ENCODE assay signal across 14 cellular contexts in the genomic region with DNA sequence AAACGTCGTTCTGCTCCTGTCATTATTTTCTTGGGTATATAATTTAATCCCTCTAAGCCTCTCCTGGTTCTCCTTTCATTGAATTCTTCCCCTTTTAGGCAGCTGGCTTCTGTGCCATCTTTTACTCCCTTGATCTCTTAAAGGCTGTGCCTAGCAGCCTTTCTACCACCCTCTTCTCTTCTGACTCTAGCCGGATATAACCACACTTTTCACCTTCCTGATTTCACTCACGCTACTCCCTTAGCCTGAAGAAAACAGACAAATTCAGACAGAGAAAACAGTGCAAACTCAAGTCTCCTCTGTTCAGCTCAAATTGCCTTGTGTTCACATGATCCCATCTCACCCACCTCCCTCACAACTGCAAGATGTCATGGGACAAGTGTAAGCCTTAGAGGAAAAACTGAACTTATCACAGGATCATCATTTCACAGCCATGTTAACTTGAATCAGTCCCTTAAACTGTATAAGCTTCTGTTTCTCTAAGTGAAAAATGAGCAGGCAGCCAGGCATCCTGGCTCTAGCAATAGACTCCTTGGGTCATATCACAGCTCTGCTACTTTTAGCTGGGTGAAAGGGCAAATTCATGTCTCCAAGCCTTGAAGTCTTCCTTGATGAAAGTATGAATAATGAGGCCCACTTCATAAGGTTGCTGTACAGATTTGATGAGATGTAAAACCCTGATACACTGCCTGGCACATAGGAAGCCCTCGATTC.
DNase-seq lines count a peak whose midpoint lies in the region; ATAC-seq and TF ChIP-seq lines count a peak whose summit lies in the region.
"Had no signal": no experiment of that assay in that cellular context is flagged by ENCODE, and none has a peak within 500 bp of the region (broad histone marks: within the 10 kb centered on the region; RNA-seq: fewer than 3 reads in every experiment).

No MANE protein-coding gene starts in this region.

- DNase-seq in GM23338 (ENCODE audit: low spot score) (no peak), NOMO-1 treated with DMSO at 0.1 percent for 48 hours (lab: John Stamatoyannopoulos, UW; ENCODE audit: unreplicated experiment) (peak; percentile 79), MM.1S (no peak), OCI-M2 (lab: John Stamatoyannopoulos, UW; ENCODE audit: unreplicated experiment) (no peak), NCI-H1417 treated with DMSO at 0.1 percent for 48 hours (lab: John Stamatoyannopoulos, UW) (no peak)
- no peak for DNase-seq in naive thymus-derived CD4-positive, alpha-beta T cell
- no peak for DNase-seq in activated T-cell treated with anti-CD3 and anti-CD28 coated beads, Interleukin-2, amount 50 U/mL, for 24 hours
- DNase-seq: adrenal gland, NCI-H1048, NCI-H82, upper lobe of left lung had no signal

- H3F3A ChIP-seq in GM23338 (replicated peaks; ENCODE audit: low read depth) (no peaks in the 10 kb centered on the region), MM.1S (ENCODE audit: insufficient read depth, low read length) (no peaks in the 10 kb centered on the region)

- H3K27me3 ChIP-seq in GM23338 (ENCODE audit: insufficient read depth) = no peaks in the 10 kb centered on the region
- no peaks in the 10 kb centered on the region for H3K27me3 ChIP-seq in naive thymus-derived CD4-positive, alpha-beta T cell (ENCODE audit: control insufficient read depth in 2 of 2, insufficient read depth in 2 of 2, low read length in 2 of 2)
- H3K27me3 ChIP-seq in MM.1S (replicated peaks; ENCODE audit: insufficient read depth, low read length) = no peaks in the 10 kb centered on the region
- H3K27me3 ChIP-seq: adrenal gland, upper lobe of left lung had no signal

- H3K27ac ChIP-seq in GM23338 (ENCODE audit: low read depth) (no peak overlapping the region), MM.1S (ENCODE audit: low read length) (no peak overlapping the region)
- no peak overlapping the region for H3K27ac ChIP-seq in naive thymus-derived CD4-positive, alpha-beta T cell (ENCODE audit: low read depth, low read length)
- H3K27ac ChIP-seq: adrenal gland had no signal

- no peak overlapping the region for H3K4me2 ChIP-seq in GM23338
- no peak overlapping the region for H3K4me2 ChIP-seq in MM.1S (ENCODE audit: low read depth, low read length)

- H3K36me3 Mint-ChIP-seq in GM23338 (ENCODE audit: low read depth) = no peaks in the 10 kb centered on the region
- no peaks in the 10 kb centered on the region for H3K36me3 Mint-ChIP-seq in naive thymus-derived CD4-positive, alpha-beta T cell
- no peaks in the 10 kb centered on the region for H3K36me3 Mint-ChIP-seq in activated T-cell treated with anti-CD3 and anti-CD28 coated beads, Interleukin-2, amount 50 U/mL, for 24 hours (ENCODE audit: low read depth)
- H3K36me3 Mint-ChIP-seq: CD4-positive, CD25-positive, alpha-beta regulatory T cell; memory B cell had no signal

- H3K79me2 ChIP-seq in GM23338 (replicated peaks; ENCODE audit: insufficient read depth) = no peaks in the 10 kb centered on the region
- H3K79me2 ChIP-seq in MM.1S (ENCODE audit: low read length) = no peaks in the 10 kb centered on the region

- ATAC-seq in GM18861 (IDR thresholded peaks at IDR 0.05; ENCODE audit: unreplicated experiment) (peak; percentile 66), GM23338 (no peak)
- peak; percentile 26 for ATAC-seq in naive thymus-derived CD4-positive, alpha-beta T cell

- no peaks in the 10 kb centered on the region for H3K4me1 Mint-ChIP-seq in GM23338
- H3K4me1 Mint-ChIP-seq in naive thymus-derived CD4-positive, alpha-beta T cell = peaks cover 0 to 8% (median 4%) of the 10 kb centered on the region in 7 donors
- no peaks in the 10 kb centered on the region for H3K4me1 Mint-ChIP-seq in activated T-cell treated with anti-CD3 and anti-CD28 coated beads, Interleukin-2, amount 50 U/mL, for 24 hours (ENCODE audit: low read depth)

- no peaks in the 10 kb centered on the region for H3K9me3 ChIP-seq in naive thymus-derived CD4-positive, alpha-beta T cell (ENCODE audit: control insufficient read depth in 2 of 3, low read length in 3 of 3)
- H3K9me3 ChIP-seq in MM.1S (replicated peaks; ENCODE audit: insufficient read depth, low read length) = no peaks in the 10 kb centered on the region
- H3K9me3 ChIP-seq: adrenal gland, upper lobe of left lung had no signal

- H3K9ac ChIP-seq in MM.1S (ENCODE audit: low read length) = no peak overlapping the region

- no peak overlapping the region for H3K27ac Mint-ChIP-seq in GM23338
- H3K27ac Mint-ChIP-seq in naive thymus-derived CD4-positive, alpha-beta T cell = no peak overlapping the region
- no peak overlapping the region for H3K27ac Mint-ChIP-seq in activated T-cell treated with anti-CD3 and anti-CD28 coated beads, Interleukin-2, amount 50 U/mL, for 24 hours
- H3K27ac Mint-ChIP-seq: CD4-positive, CD25-positive, alpha-beta regulatory T cell; memory B cell had no signal

- intact Hi-C loops in naive thymus-derived CD4-positive, alpha-beta T cell (cut with micrococcal nuclease) = no loop called here

- no peak overlapping the region for H3K4me3 ChIP-seq in GM23338
- H3K4me3 ChIP-seq in naive thymus-derived CD4-positive, alpha-beta T cell (ENCODE audit: low read length) = no peak overlapping the region
- no peak overlapping the region for H3K4me3 ChIP-seq in MM.1S (ENCODE audit: low read length)
- H3K4me3 ChIP-seq: adrenal gland, upper lobe of left lung had no signal

- peaks cover 2% of the 10 kb centered on the region for H3K27me3 Mint-ChIP-seq in GM23338 (ENCODE audit: insufficient read depth, low read depth, poor library complexity)
- H3K27me3 Mint-ChIP-seq in naive thymus-derived CD4-positive, alpha-beta T cell = peaks cover under 1 to 16% (median 9%) of the 10 kb centered on the region in 5 donors
- H3K27me3 Mint-ChIP-seq in activated T-cell treated with anti-CD3 and anti-CD28 coated beads, Interleukin-2, amount 50 U/mL, for 24 hours = no peaks in the 10 kb centered on the region
- H3K27me3 Mint-ChIP-seq: CD4-positive, CD25-positive, alpha-beta regulatory T cell; memory B cell had no signal

- peaks cover 5% of the 10 kb centered on the region; the same call in 1 of the 2 replicates for H3K4me1 ChIP-seq in GM23338 (ENCODE audit: insufficient read depth)
- H3K4me1 ChIP-seq in naive thymus-derived CD4-positive, alpha-beta T cell (ENCODE audit: control insufficient read depth in 2 of 2, insufficient read depth in 2 of 2, low read length in 2 of 2) = no peaks in the 10 kb centered on the region
- H3K4me1 ChIP-seq in MM.1S (ENCODE audit: low read length) = 0 out of 2 replicates have a peak, but pooled peaks cover 3% of the 10 kb centered on the region
- H3K4me1 ChIP-seq: adrenal gland, upper lobe of left lung had no signal

- no peaks in the 10 kb centered on the region for H3K9me3 Mint-ChIP-seq in GM23338
- peaks cover 0 to 2% (median 0%) of the 10 kb centered on the region in 11 donors for H3K9me3 Mint-ChIP-seq in naive thymus-derived CD4-positive, alpha-beta T cell
- no peaks in the 10 kb centered on the region for H3K9me3 Mint-ChIP-seq in activated T-cell treated with anti-CD3 and anti-CD28 coated beads, Interleukin-2, amount 50 U/mL, for 24 hours
- H3K9me3 Mint-ChIP-seq: memory B cell had no signal

- H3K4me3 Mint-ChIP-seq in GM23338 = no peak overlapping the region
- H3K4me3 Mint-ChIP-seq in naive thymus-derived CD4-positive, alpha-beta T cell = no peak overlapping the region
- no peak overlapping the region for H3K4me3 Mint-ChIP-seq in activated T-cell treated with anti-CD3 and anti-CD28 coated beads, Interleukin-2, amount 50 U/mL, for 24 hours
- H3K4me3 Mint-ChIP-seq: CD4-positive, CD25-positive, alpha-beta regulatory T cell; memory B cell had no signal

- no peaks in the 10 kb centered on the region for H4K20me1 ChIP-seq in GM23338 (replicated peaks; ENCODE audit: insufficient read depth)
- H4K20me1 ChIP-seq in MM.1S (ENCODE audit: insufficient read depth, low read length) = no peaks in the 10 kb centered on the region

- POLR2A ChIA-PET in naive thymus-derived CD4-positive, alpha-beta T cell (lab: Charles Lee) = interaction anchor here (0.6 kb wide), 1 partner anchor 11 kb away, joined by 3 read pairs; no protein-coding TSS in a partner anchor

- CTCF ChIA-PET in naive thymus-derived CD4-positive, alpha-beta T cell (lab: Charles Lee) = no interaction called here

- H3K9me2 ChIP-seq in GM23338 (ENCODE audit: insufficient read depth) (peaks cover 9% of the 10 kb centered on the region; the same call in 1 of the 2 replicates), MM.1S (replicated peaks; ENCODE audit: insufficient read depth, low read length) (no peaks in the 10 kb centered on the region)

- TF ChIP-seq CTCF in GM23338 (conservative IDR thresholded peaks at IDR 0.05; ENCODE audit: low read depth in 2 of 2) = no peak
- TF ChIP-seq CTCF in MM.1S (IDR thresholded peaks at IDR 0.05; ENCODE audit: low read length) = no peak

- H2AFZ ChIP-seq in GM23338 (peak overlapping the region; percentile 28; the same call in 1 of the 2 replicates), MM.1S (ENCODE audit: low read length) (no peak overlapping the region)

- H3K36me3 ChIP-seq in GM23338 (ENCODE audit: insufficient read depth) (no peaks in the 10 kb centered on the region), MM.1S (replicated peaks; ENCODE audit: insufficient read depth, low read length) (no peaks in the 10 kb centered on the region)
- H3K36me3 ChIP-seq in naive thymus-derived CD4-positive, alpha-beta T cell (ENCODE audit: control insufficient read depth in 2 of 3, insufficient read depth in 3 of 3, low read length in 3 of 3) = no peaks in the 10 kb centered on the region
- H3K36me3 ChIP-seq: adrenal gland, upper lobe of left lung had no signal

TF ChIP-seq in GM23338, 12 proteins besides CTCF, POLR2A, EP300 and RAD21 (continues in another document):
- TF ChIP-seq EZH2 (IDR thresholded peaks at IDR 0.05; ENCODE audit: low read depth, unreplicated experiment) (no peak), JUNB (IDR thresholded peaks at IDR 0.05; ENCODE audit: unreplicated experiment) (no peak), POLR2AphosphoS5 (IDR thresholded peaks at IDR 0.05; ENCODE audit: low read depth) (no peak), STAT1 (IDR thresholded peaks at IDR 0.05; ENCODE audit: unreplicated experiment) (no peak), CREB1 (CRISPR knock-in tag; IDR thresholded peaks at IDR 0.05; ENCODE audit: low read depth) (no peak), ZNF114 (CRISPR knock-in tag; IDR thresholded peaks at IDR 0.05) (no peak), ZNF331 (CRISPR knock-in tag; IDR thresholded peaks at IDR 0.05; ENCODE audit: low read depth) (no peak), NANOG (IDR thresholded peaks at IDR 0.05; ENCODE audit: borderline replicate concordance) (no peak)
- TF ChIP-seq, protein P1, sequence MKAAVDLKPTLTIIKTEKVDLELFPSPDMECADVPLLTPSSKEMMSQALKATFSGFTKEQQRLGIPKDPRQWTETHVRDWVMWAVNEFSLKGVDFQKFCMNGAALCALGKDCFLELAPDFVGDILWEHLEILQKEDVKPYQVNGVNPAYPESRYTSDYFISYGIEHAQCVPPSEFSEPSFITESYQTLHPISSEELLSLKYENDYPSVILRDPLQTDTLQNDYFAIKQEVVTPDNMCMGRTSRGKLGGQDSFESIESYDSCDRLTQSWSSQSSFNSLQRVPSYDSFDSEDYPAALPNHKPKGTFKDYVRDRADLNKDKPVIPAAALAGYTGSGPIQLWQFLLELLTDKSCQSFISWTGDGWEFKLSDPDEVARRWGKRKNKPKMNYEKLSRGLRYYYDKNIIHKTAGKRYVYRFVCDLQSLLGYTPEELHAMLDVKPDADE (IDR thresholded peaks at IDR 0.05) = no peak
